In the genomic region with DNA sequence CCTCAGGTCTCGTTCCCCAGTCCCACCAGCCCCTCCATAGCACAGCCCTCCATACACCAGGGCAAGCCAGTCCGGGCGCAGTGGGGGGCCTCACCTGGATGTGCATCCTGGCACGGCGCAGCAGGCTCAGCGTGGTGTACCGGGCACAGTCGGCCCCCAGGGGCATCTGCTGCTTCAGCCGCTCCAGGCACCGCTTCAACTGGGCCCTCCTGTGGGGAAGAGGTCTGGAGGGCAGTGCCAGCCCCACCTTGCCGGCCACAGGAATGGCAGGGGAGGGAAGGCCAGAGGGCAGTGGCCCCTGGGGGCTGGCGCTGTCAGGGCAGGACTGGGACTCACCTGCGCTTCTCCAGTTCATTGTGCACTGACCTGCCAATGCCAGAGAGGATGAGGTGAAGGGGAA, we compare ENCODE assay signal across 8 cellular contexts. TPM values are rescaled to one million over a fixed set of nuclear protein-coding genes. Genes with fewer than 3 reads are reported as not detected.
DNase-seq lines count a peak whose midpoint lies in the region; TF ChIP-seq lines count a peak whose summit lies in the region.

No MANE protein-coding gene starts in this region.

- H3K4me3 ChIP-seq in SJSA1 (peak overlapping the region; percentile 71), iPS-15b (ENCODE audit: low read depth, low read length) (peak overlapping the region; percentile 45), thymus (ENCODE audit: low read length) (peak overlapping the region; percentile 45), esophagus squamous epithelium (peak overlapping the region in 1 of 4 donors; percentile 71)

- peak overlapping the region; percentile 100 for H3K4me3 Mint-ChIP-seq in activated naive CD4-positive, alpha-beta T cell treated with anti-CD3 and anti-CD28 coated beads, Interleukin-2, amount 10 ng/mL, durations not matched to agents 7 days and 5 days

- CTCF ChIA-PET in activated naive CD4-positive, alpha-beta T cell treated with anti-CD3 and anti-CD28 coated beads, Interleukin-2, amount 10 ng/mL, durations not matched to agents 7 days and 5 days (lab: Charles Lee), result interaction anchor here (1.0 to 7.9 kb wide), 28 partner anchors 8 to 224 kb away, joined by 3 to 75 read pairs (median 7); a partner anchor contains a TSS

- H3K27me3 ChIP-seq in SJSA1 (replicated peaks) (no peaks in the 10 kb centered on the region), iPS-15b (ENCODE audit: control insufficient read depth, insufficient read depth, low read length) (no peaks in the 10 kb centered on the region), thymus (ENCODE audit: control insufficient read depth, insufficient read depth) (no peaks in the 10 kb centered on the region), esophagus squamous epithelium (no peaks in the 10 kb centered on the region)

- peaks cover 68% of the 10 kb centered on the region for H3K4me1 Mint-ChIP-seq in activated naive CD4-positive, alpha-beta T cell treated with anti-CD3 and anti-CD28 coated beads, Interleukin-2, amount 10 ng/mL, durations not matched to agents 7 days and 5 days

- DNase-seq in activated naive CD4-positive, alpha-beta T cell treated with anti-CD3 and anti-CD28 coated beads, Interleukin-2, amount 10 ng/mL, durations not matched to agents 7 days and 5 days, result no peak
- no peak for DNase-seq in activated naive CD4-positive, alpha-beta T cell (lab: John Stamatoyannopoulos, UW)
- peak in 1 of 2 experiments; percentile 49 for DNase-seq in SJSA1 (ENCODE audit: low read depth in 1 of 2, low spot score in 2 of 2)
- DNase-seq in stimulated activated CD8-positive, alpha-beta memory T cell treated with anti-CD3 and anti-CD28 coated beads, Interleukin-4, amount 100 ng/mL, for 48 hours, result no peak
- no peak for DNase-seq in esophagus squamous epithelium (lab: John Stamatoyannopoulos, UW)
- no peak for DNase-seq in LoVo (ENCODE audit: low spot score)

- H3K27me3 Mint-ChIP-seq in activated naive CD4-positive, alpha-beta T cell treated with anti-CD3 and anti-CD28 coated beads, Interleukin-2, amount 10 ng/mL, durations not matched to agents 7 days and 5 days, result no peaks in the 10 kb centered on the region

- intact Hi-C loops in esophagus squamous epithelium (cut with DNase I), result loop anchor here (10.0 kb wide), 3 partner anchors 84 to 184 kb away; a partner anchor contains a TSS

- no peak for TF ChIP-seq POLR2A in esophagus squamous epithelium (IDR thresholded peaks at IDR 0.05)

- H3K4me1 ChIP-seq in SJSA1 (replicated peaks) (peaks cover 37% of the 10 kb centered on the region), iPS-15b (ENCODE audit: control insufficient read depth, insufficient read depth, low read length) (peaks cover 7% of the 10 kb centered on the region), thymus (ENCODE audit: control insufficient read depth, insufficient read depth, low read length) (peaks cover 26% of the 10 kb centered on the region), esophagus squamous epithelium (peaks cover 33 to 73% (median 36%) of the 10 kb centered on the region in 3 donors)

- H3K27ac Mint-ChIP-seq in activated naive CD4-positive, alpha-beta T cell treated with anti-CD3 and anti-CD28 coated beads, Interleukin-2, amount 10 ng/mL, durations not matched to agents 7 days and 5 days, result peak overlapping the region; percentile 94

- H3K9ac ChIP-seq in iPS-15b (ENCODE audit: low read depth, low read length), result no peak overlapping the region

- no peak overlapping the region for H3K27ac ChIP-seq in SJSA1
- H3K27ac ChIP-seq in thymus (ENCODE audit: low read depth), result no peak overlapping the region
- peak overlapping the region in 2 of 4 donors; percentile 7 to 13 for H3K27ac ChIP-seq in esophagus squamous epithelium

- H3K9me3 ChIP-seq in SJSA1 (replicated peaks) (no peaks in the 10 kb centered on the region), iPS-15b (ENCODE audit: control insufficient read depth, insufficient read depth, low read length) (no peaks in the 10 kb centered on the region), thymus (ENCODE audit: control insufficient read depth) (no peaks in the 10 kb centered on the region), esophagus squamous epithelium (no peaks in the 10 kb centered on the region)

- no peaks in the 10 kb centered on the region for H3K9me3 Mint-ChIP-seq in activated naive CD4-positive, alpha-beta T cell treated with anti-CD3 and anti-CD28 coated beads, Interleukin-2, amount 10 ng/mL, durations not matched to agents 7 days and 5 days

- H3K36me3 Mint-ChIP-seq in activated naive CD4-positive, alpha-beta T cell treated with anti-CD3 and anti-CD28 coated beads, Interleukin-2, amount 10 ng/mL, durations not matched to agents 7 days and 5 days, result peaks cover 37% of the 10 kb centered on the region

- WGBS in thymus, result 97% methylated on average over 13 of the region's 13 CpGs
- WGBS in esophagus squamous epithelium, 2 donors, result 93 to 100% methylated on average over 1 to 3 of the region's 13 CpGs

- peaks cover 60% of the 10 kb centered on the region for H3K36me3 ChIP-seq in SJSA1
- peaks cover 17% of the 10 kb centered on the region for H3K36me3 ChIP-seq in iPS-15b (ENCODE audit: control insufficient read depth, insufficient read depth, low read length)
- H3K36me3 ChIP-seq in thymus (ENCODE audit: control insufficient read depth, insufficient read depth), result peaks cover 28% of the 10 kb centered on the region
- peaks cover 5 to 41% (median 8%) of the 10 kb centered on the region in 3 donors for H3K36me3 ChIP-seq in esophagus squamous epithelium

- no peak for TF ChIP-seq CTCF in esophagus squamous epithelium (IDR thresholded peaks at IDR 0.05)

RNA-seq across cellular contexts. Expression of a gene that starts 1.4 kb away (rescaled TPM):
- total RNA-seq in SJSA1 (2014; rRNA removed; shearing (Covaris generic)), result 121 and 296 TPM in 2 replicates
- 16.1 TPM for polyA plus RNA-seq in thymus
- total RNA-seq in esophagus squamous epithelium, result 10 to 100 TPM in 2 of 4 donors, 1 to 10 TPM in 2; 7.4 to 15.3 (median 9.5) TPM

RNA-seq across cellular contexts. Expression of a gene that starts 6.7 kb away (rescaled TPM):
- 456 and 457 TPM in 2 replicates for total RNA-seq in SJSA1 (2014; rRNA removed; shearing (Covaris generic))
- 79.1 TPM for polyA plus RNA-seq in thymus
- total RNA-seq in esophagus squamous epithelium, result 100 to 1,000 TPM in 2 of 4 donors, 10 to 100 TPM in 2; 88.7 to 184 (median 108) TPM

RNA-seq across cellular contexts. Expression of a gene that starts 6.8 kb away (rescaled TPM):
- total RNA-seq in SJSA1 (2014; rRNA removed; shearing (Covaris generic)), result 37.6 and 56.2 TPM in 2 replicates
- polyA plus RNA-seq in thymus, result 82.8 TPM
- 10 to 100 TPM; 24.0 to 74.4 (median 49.8) TPM for total RNA-seq in esophagus squamous epithelium

RNA-seq across cellular contexts. Expression of a gene that starts 41.1 kb away (rescaled TPM):
- total RNA-seq in SJSA1 (2014; rRNA removed; shearing (Covaris generic)), result 360 and 397 TPM in 2 replicates
- 95.3 TPM for polyA plus RNA-seq in thymus
- 100 to 1,000 TPM; 225 to 384 (median 257) TPM for total RNA-seq in esophagus squamous epithelium

RNA-seq across cellular contexts. Expression of a gene that starts 47.4 kb away (rescaled TPM):
- 1.6 TPM in 1 of 2 replicates, not detected in the other for total RNA-seq in SJSA1 (2014; rRNA removed; shearing (Covaris generic))
- 52.7 TPM for polyA plus RNA-seq in thymus
- 10 to 100 TPM; 32.7 to 37.8 (median 34.8) TPM for total RNA-seq in esophagus squamous epithelium
